Comparison of ENCODE assay signal across 9 cellular contexts in the genomic region with DNA sequence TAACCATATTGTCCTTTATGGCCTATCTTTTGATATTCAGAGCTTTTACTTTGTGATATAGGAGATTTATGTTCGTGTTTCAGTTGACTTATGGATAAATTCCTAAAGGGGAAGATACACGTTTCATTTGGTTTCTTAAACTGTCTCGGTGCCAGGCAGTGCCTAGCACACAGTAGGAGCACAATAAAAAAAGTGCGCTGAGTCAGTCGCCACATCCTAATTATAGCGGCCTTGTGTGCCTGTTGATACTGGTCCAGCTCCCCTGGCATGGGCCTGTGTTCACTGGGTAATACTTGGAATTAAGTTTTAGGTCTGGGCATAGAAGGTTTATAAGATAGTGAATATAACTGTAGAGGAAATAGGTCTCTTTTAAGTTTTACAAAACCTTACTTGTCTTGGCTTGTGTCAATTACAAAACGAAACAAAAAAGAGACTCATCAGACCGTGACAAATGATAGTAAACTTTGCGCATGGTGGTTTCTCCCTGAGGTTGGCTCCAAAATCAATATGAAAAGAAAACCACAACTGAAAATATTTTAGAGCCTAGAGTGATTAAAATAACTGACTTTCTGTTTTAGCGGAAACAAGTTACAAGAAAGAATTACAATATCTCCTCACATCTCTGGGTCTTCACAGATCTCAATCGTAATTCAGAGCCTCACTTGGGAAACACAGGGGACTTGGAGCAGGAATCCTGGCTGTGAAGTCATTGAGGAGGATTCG.
DNase-seq lines count a peak whose midpoint lies in the region; ATAC-seq, FAIRE-seq and TF ChIP-seq lines count a peak whose summit lies in the region.
"Had no signal": no experiment of that assay in that cellular context is flagged by ENCODE, and none has a peak within 500 bp of the region (broad histone marks: within the 10 kb centered on the region; RNA-seq: fewer than 3 reads in every experiment).

No MANE protein-coding gene starts in this region.

- H3K9me3 ChIP-seq in Caco-2 (no peaks in the 10 kb centered on the region), suprapubic skin (no peaks in the 10 kb centered on the region)

- H3K36me3 ChIP-seq in Caco-2 (ENCODE audit: control insufficient read depth, insufficient read depth, low read length) (no peaks in the 10 kb centered on the region), suprapubic skin (peaks cover 8% of the 10 kb centered on the region)

- DNase-seq in GM18507 (ENCODE audit: extremely low spot score, insufficient read length, low read depth) (peak; percentile 54), NCI-H526 treated with DMSO at 0.1 percent for 48 hours (lab: John Stamatoyannopoulos, UW) (peak; percentile 53), germinal center (ENCODE audit: low spot score) (peak; percentile 15), lower leg skin (ENCODE audit: low spot score in 2 of 2) (no peak), anterior cingulate cortex (lab: John Stamatoyannopoulos, UW) (no peak), Caco-2 (no peak), suprapubic skin (ENCODE audit: low spot score in 2 of 2) (no peak)

- H3K27ac Mint-ChIP-seq in Caco-2 (ENCODE audit: unreplicated experiment), result no peak overlapping the region

- TF ChIP-seq POLR2A in lower leg skin (IDR thresholded peaks at IDR 0.05) (no peak), suprapubic skin (IDR thresholded peaks at IDR 0.05) (no peak)

- peaks cover 6% of the 10 kb centered on the region for H3K4me1 Mint-ChIP-seq in Caco-2 (ENCODE audit: low read depth, unreplicated experiment)

- no peaks in the 10 kb centered on the region for H3K9me3 Mint-ChIP-seq in Caco-2 (ENCODE audit: unreplicated experiment)

- no peak overlapping the region for H3K4me3 Mint-ChIP-seq in Caco-2 (ENCODE audit: unreplicated experiment)

- TF ChIP-seq CTCF in lower leg skin (IDR thresholded peaks at IDR 0.05) (no peak), Caco-2 (IDR thresholded peaks at IDR 0.05; ENCODE audit: insufficient read depth in 1 of 2, low read depth in 1 of 2, low read length in 1 of 2, severe bottlenecking in 1 of 2, unreplicated experiment in 1 of 2) (no peak), suprapubic skin (IDR thresholded peaks at IDR 0.05) (no peak)

- H3K27me3 ChIP-seq in Caco-2 (replicated peaks; ENCODE audit: control insufficient read depth, insufficient read depth, low read length), result no peaks in the 10 kb centered on the region
- no peaks in the 10 kb centered on the region for H3K27me3 ChIP-seq in suprapubic skin
- H3K27me3 ChIP-seq: foreskin keratinocyte had no signal

- no peak overlapping the region for H3K27ac ChIP-seq in suprapubic skin
- H3K27ac ChIP-seq: foreskin keratinocyte had no signal

- POLR2A ChIA-PET in Caco-2 (lab: Charles Lee), result no interaction called here

- no peaks in the 10 kb centered on the region for H3K27me3 Mint-ChIP-seq in Caco-2 (ENCODE audit: insufficient read depth, unreplicated experiment)

- H3K36me3 Mint-ChIP-seq in Caco-2 (ENCODE audit: insufficient read depth, unreplicated experiment), result peaks cover 12% of the 10 kb centered on the region

- ATAC-seq in GM21576 (IDR thresholded peaks at IDR 0.05; ENCODE audit: unreplicated experiment), result peak; percentile 69
- ATAC-seq: foreskin keratinocyte had no signal

- H3K4me3 ChIP-seq in lower leg skin (ENCODE audit: low read depth, poor library complexity, severe bottlenecking), result no peak overlapping the region
- no peak overlapping the region for H3K4me3 ChIP-seq in Caco-2 (ENCODE audit: low read depth, low read length)
- no peak overlapping the region for H3K4me3 ChIP-seq in suprapubic skin

- BruUV-seq in Caco-2 (replicated peaks; lab: Mats Ljungman, UMichigan), result no TSS peak

- FAIRE-seq in GM18507 (lab: Jason Lieb, UNC), result peak; percentile 93

- CTCF ChIA-PET in Caco-2 (lab: Charles Lee), result no interaction called here

- TF ChIP-seq EP300 in suprapubic skin (IDR thresholded peaks at IDR 0.05), result no peak

- H3K4me1 ChIP-seq in Caco-2 (no peaks in the 10 kb centered on the region), suprapubic skin (peaks cover 18% of the 10 kb centered on the region)
- H3K4me1 ChIP-seq: foreskin keratinocyte had no signal

- intact Hi-C loops in lower leg skin (cut with DNase I; ENCODE audit: low total_unique reads) (no loop called here), Caco-2 (cut with micrococcal nuclease; ENCODE audit: unreplicated experiment) (no loop called here)

- 58 to 65% methylated on average over 12 of the region's 12 CpGs for WGBS in lower leg skin, 2 donors
- 67% methylated on average over 12 of the region's 12 CpGs for WGBS in suprapubic skin

Comparison
In these comparisons a context has a peak if more than half of its experiments do, and no peak if none do; other contexts are left out.
1. DNase-seq: peak in GM18507 (single experiment), NCI-H526 treated with DMSO at 0.1 percent for 48 hours (single experiment) and germinal center (single experiment); none in lower leg skin (0 of 2), anterior cingulate cortex (0 of 58), Caco-2 (0 of 2) and suprapubic skin (0 of 2).